In genomic region chr12:89346741-89347324, GRCh38 we compare ENCODE assay signal across 1 cellular context.
TF ChIP-seq lines count a peak whose summit lies in the region.

No MANE protein-coding gene starts in this region.

TF ChIP-seq in HepG2, 621 proteins besides CTCF, POLR2A, EP300 and RAD21 (continued from another document and continues in another):
- TF ChIP-seq ZNF710 (CRISPR knock-in tag; IDR thresholded peaks at IDR 0.05; ENCODE audit: borderline replicate concordance) = peak; percentile 71; the same call in 1 of the 2 replicates
- no peak for TF ChIP-seq ZNF280B (CRISPR knock-in tag; IDR thresholded peaks at IDR 0.05; ENCODE audit: borderline replicate concordance)
- no peak for TF ChIP-seq FIP1L1 (IDR thresholded peaks at IDR 0.05; ENCODE audit: borderline replicate concordance, insufficient read depth, low read depth, low read length)
- TF ChIP-seq ETV6 (CRISPR knock-in tag; conservative IDR thresholded peaks at IDR 0.05) = no peak
- no peak for TF ChIP-seq HCFC1 (IDR thresholded peaks at IDR 0.05; ENCODE audit: low read depth, low read length)
- TF ChIP-seq ELF3 (CRISPR knock-in tag; IDR thresholded peaks at IDR 0.05) = peak; percentile 3; the same call in 1 of the 2 replicates
- no peak for TF ChIP-seq ADNP (CRISPR knock-in tag; IDR thresholded peaks at IDR 0.05)
- no peak for TF ChIP-seq SMARCE1 (IDR thresholded peaks at IDR 0.05; ENCODE audit: borderline replicate concordance)
- TF ChIP-seq ZNF510 (CRISPR knock-in tag; IDR thresholded peaks at IDR 0.05; ENCODE audit: low read depth) = no peak
- no peak for TF ChIP-seq ETS1 (CRISPR knock-in tag; IDR thresholded peaks at IDR 0.05)
- no peak for TF ChIP-seq ZNF609 (CRISPR knock-in tag; IDR thresholded peaks at IDR 0.05; ENCODE audit: borderline replicate concordance)
- no peak for TF ChIP-seq KDM5A (IDR thresholded peaks at IDR 0.05; ENCODE audit: borderline replicate concordance, low read length)
- TF ChIP-seq STAT5B (CRISPR knock-in tag; IDR thresholded peaks at IDR 0.05) = no peak
- no peak for TF ChIP-seq PHF20 (CRISPR knock-in tag; IDR thresholded peaks at IDR 0.05)
- no peak for TF ChIP-seq ZNF780A (CRISPR knock-in tag; IDR thresholded peaks at IDR 0.05)
- no peak for TF ChIP-seq DBP (CRISPR knock-in tag; IDR thresholded peaks at IDR 0.05; ENCODE audit: not compliant biosample characterization)
- no peak for TF ChIP-seq KLF15 (CRISPR knock-in tag; IDR thresholded peaks at IDR 0.05; ENCODE audit: borderline replicate concordance)
- no peak for TF ChIP-seq CSRNP2 (CRISPR knock-in tag; conservative IDR thresholded peaks at IDR 0.05; ENCODE audit: low read depth)
- no peak for TF ChIP-seq MIER2 (CRISPR knock-in tag; IDR thresholded peaks at IDR 0.05)
- no peak for TF ChIP-seq SP5 (CRISPR knock-in tag; IDR thresholded peaks at IDR 0.05; ENCODE audit: borderline replicate concordance, low read depth)
- no peak for TF ChIP-seq CAMTA2 (CRISPR knock-in tag; IDR thresholded peaks at IDR 0.05; ENCODE audit: borderline replicate concordance)
- TF ChIP-seq CBFB (CRISPR knock-in tag; IDR thresholded peaks at IDR 0.05) = no peak
- peak; percentile 99 for TF ChIP-seq ZSCAN20 (CRISPR knock-in tag; IDR thresholded peaks at IDR 0.05; ENCODE audit: borderline replicate concordance)
- no peak for TF ChIP-seq TOPORS (CRISPR knock-in tag; IDR thresholded peaks at IDR 0.05)
- no peak for TF ChIP-seq ZNF652 (CRISPR knock-in tag; IDR thresholded peaks at IDR 0.05; ENCODE audit: borderline replicate concordance, low read depth)
- TF ChIP-seq ZNF329 (CRISPR knock-in tag; IDR thresholded peaks at IDR 0.05; ENCODE audit: low read depth) = no peak
- no peak for TF ChIP-seq ZNF33A (CRISPR knock-in tag; IDR thresholded peaks at IDR 0.05; ENCODE audit: borderline replicate concordance)
- no peak for TF ChIP-seq ZNF644 (CRISPR knock-in tag; IDR thresholded peaks at IDR 0.05; ENCODE audit: low read depth)
- TF ChIP-seq ZNF777 (CRISPR knock-in tag; IDR thresholded peaks at IDR 0.05) = no peak
- no peak for TF ChIP-seq HBP1 (CRISPR knock-in tag; IDR thresholded peaks at IDR 0.05; ENCODE audit: low read depth)
- TF ChIP-seq MLXIP (CRISPR knock-in tag; IDR thresholded peaks at IDR 0.05; ENCODE audit: borderline replicate concordance) = no peak
- no peak for TF ChIP-seq ZNF792 (CRISPR knock-in tag; IDR thresholded peaks at IDR 0.05)
- TF ChIP-seq CEBPG (CRISPR knock-in tag; IDR thresholded peaks at IDR 0.05) = no peak
- no peak for TF ChIP-seq GPN1 (CRISPR knock-in tag; IDR thresholded peaks at IDR 0.05; ENCODE audit: borderline replicate concordance)
- TF ChIP-seq ZBTB14 (CRISPR knock-in tag; IDR thresholded peaks at IDR 0.05) = no peak
- no peak for TF ChIP-seq ZNF761 (CRISPR knock-in tag; conservative IDR thresholded peaks at IDR 0.05)
- TF ChIP-seq ZNF83 (CRISPR knock-in tag; IDR thresholded peaks at IDR 0.05; ENCODE audit: borderline replicate concordance) = no peak
- no peak for TF ChIP-seq PAXIP1 (CRISPR knock-in tag; conservative IDR thresholded peaks at IDR 0.05)
- TF ChIP-seq TOE1 (CRISPR knock-in tag; IDR thresholded peaks at IDR 0.05) = no peak
